ENCODE assay signal across 1 cellular context in the genomic region with DNA sequence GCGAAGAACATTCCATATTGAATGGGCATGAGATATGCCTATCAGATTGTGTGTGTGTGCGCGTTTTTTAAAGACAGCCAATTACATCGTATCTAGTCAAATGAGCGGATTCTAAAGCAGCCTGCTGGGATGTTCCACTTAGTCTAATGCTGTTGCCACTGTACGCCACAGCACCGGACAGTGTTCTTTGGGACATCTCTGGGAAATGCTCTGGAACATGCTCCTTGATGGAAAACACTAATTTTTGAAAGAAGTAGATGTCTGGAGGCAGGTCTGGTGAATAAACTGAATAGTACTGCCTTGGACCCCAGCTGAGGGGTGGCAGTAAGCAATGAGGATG.
TF ChIP-seq lines count a peak whose summit lies in the region.

No MANE protein-coding gene starts in this region.

TF ChIP-seq in K562, 482 proteins besides CTCF, POLR2A, EP300 and RAD21:
- peak; percentile 21; the same call in 1 of the 2 replicates for TF ChIP-seq SUPT5H (IDR thresholded peaks at IDR 0.05)
- TF ChIP-seq, protein P1, sequence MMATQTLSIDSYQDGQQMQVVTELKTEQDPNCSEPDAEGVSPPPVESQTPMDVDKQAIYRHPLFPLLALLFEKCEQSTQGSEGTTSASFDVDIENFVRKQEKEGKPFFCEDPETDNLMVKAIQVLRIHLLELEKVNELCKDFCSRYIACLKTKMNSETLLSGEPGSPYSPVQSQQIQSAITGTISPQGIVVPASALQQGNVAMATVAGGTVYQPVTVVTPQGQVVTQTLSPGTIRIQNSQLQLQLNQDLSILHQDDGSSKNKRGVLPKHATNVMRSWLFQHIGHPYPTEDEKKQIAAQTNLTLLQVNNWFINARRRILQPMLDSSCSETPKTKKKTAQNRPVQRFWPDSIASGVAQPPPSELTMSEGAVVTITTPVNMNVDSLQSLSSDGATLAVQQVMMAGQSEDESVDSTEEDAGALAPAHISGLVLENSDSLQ (IDR thresholded peaks at IDR 0.05): no peak
- TF ChIP-seq, protein P2, sequence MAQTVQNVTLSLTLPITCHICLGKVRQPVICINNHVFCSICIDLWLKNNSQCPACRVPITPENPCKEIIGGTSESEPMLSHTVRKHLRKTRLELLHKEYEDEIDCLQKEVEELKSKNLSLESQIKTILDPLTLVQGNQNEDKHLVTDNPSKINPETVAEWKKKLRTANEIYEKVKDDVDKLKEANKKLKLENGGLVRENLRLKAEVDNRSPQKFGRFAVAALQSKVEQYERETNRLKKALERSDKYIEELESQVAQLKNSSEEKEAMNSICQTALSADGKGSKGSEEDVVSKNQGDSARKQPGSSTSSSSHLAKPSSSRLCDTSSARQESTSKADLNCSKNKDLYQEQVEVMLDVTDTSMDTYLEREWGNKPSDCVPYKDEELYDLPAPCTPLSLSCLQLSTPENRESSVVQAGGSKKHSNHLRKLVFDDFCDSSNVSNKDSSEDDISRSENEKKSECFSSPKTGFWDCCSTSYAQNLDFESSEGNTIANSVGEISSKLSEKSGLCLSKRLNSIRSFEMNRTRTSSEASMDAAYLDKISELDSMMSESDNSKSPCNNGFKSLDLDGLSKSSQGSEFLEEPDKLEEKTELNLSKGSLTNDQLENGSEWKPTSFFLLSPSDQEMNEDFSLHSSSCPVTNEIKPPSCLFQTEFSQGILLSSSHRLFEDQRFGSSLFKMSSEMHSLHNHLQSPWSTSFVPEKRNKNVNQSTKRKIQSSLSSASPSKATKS (CRISPR knock-in tag; IDR thresholded peaks at IDR 0.05): no peak
TF ChIP-seq in K562: peak in this region for 1.
